Comparison of ENCODE assay signal across 8 cellular contexts in the genomic region with DNA sequence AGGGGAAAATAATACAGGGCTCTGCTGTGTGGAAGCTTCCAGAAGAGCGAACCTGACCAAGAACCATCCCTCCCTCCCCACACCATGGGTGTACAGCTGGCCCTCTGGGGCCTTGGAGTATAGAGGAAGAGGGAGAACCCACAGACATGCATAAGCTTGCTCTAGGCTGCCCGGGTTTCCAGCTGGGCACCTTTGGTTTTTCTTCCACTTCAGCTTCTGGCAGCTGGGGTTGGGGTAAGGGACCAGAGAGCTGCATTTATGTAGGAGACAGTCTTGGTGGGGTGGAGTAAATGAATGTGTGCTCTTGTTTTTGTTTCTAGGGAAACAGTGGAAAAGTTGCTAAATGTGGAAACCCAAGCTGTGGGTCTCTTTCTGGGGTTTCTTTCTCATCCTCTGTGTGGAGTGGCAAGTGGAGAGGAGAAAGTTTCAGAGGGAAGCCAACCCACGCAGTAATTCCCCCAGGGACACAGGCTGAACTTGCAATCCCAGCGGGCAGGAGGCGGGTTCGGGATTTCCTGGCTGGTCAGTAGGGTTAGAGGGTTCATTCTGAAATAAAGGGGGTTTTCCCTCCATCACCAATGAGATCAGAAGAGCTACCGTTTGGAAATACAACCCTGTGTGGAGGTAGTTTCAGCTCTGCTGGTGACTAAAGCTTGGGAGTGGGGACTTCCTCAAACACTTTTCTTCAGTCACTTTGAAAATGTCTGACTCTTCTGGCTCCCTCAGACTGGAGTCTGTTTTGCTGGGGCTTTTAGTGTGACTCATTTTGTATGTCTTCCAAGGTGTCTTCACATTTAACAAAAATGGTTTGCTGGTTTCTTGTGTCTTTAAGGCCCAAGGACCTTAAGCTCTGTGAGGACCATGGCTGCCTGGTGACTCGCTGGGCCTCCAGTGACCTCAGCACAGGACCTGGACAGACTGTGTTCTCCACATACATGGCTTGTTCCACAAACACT. TPM values are rescaled to one million over a fixed set of nuclear protein-coding genes. Genes with fewer than 3 reads are reported as not detected.
DNase-seq lines count a peak whose midpoint lies in the region; ATAC-seq, FAIRE-seq and TF ChIP-seq lines count a peak whose summit lies in the region.

No MANE protein-coding gene starts in this region.

- no peaks in the 10 kb centered on the region for H3K27me3 Mint-ChIP-seq in dendritic cell treated with granulocyte-macrophage colony-stimulating factor and Interleukin-4, amounts not matched to agents 40 ng/mL and 50 ng/mL, for 4 days

- H3K9me3 ChIP-seq in skeletal muscle satellite cell (replicated peaks; ENCODE audit: low read length), result no peaks in the 10 kb centered on the region

- peak overlapping the region; percentile 39 for H3K4me2 ChIP-seq in skeletal muscle satellite cell (ENCODE audit: low read length)

- peak; percentile 23 for FAIRE-seq in GM12891 (lab: Jason Lieb, UNC)

- TF ChIP-seq CTCF in NB4 (IDR thresholded peaks at IDR 0.05; ENCODE audit: low read depth, low read length), result no peak

- peaks cover 67% of the 10 kb centered on the region for H3K4me1 Mint-ChIP-seq in dendritic cell treated with granulocyte-macrophage colony-stimulating factor and Interleukin-4, amounts not matched to agents 40 ng/mL and 50 ng/mL, for 4 days (ENCODE audit: low read depth)

- TF ChIP-seq POLR2A in GM12891 (IDR thresholded peaks at IDR 0.05; ENCODE audit: low read depth, low read length) (no peak), NB4 (IDR thresholded peaks at IDR 0.05; ENCODE audit: extremely low read depth, insufficient read length) (no peak)

- H3K36me3 ChIP-seq in skeletal muscle satellite cell (ENCODE audit: insufficient read depth, low read length), result no peaks in the 10 kb centered on the region

- H3K9me3 Mint-ChIP-seq in dendritic cell treated with granulocyte-macrophage colony-stimulating factor and Interleukin-4, amounts not matched to agents 40 ng/mL and 50 ng/mL, for 4 days, result no peaks in the 10 kb centered on the region

- H3K4me3 Mint-ChIP-seq in dendritic cell treated with granulocyte-macrophage colony-stimulating factor and Interleukin-4, amounts not matched to agents 40 ng/mL and 50 ng/mL, for 4 days, result peak overlapping the region; percentile 24

- peaks cover 49% of the 10 kb centered on the region for H3K4me1 ChIP-seq in skeletal muscle satellite cell (ENCODE audit: control insufficient read depth, insufficient read depth, low read length)

- H3K36me3 Mint-ChIP-seq in dendritic cell treated with granulocyte-macrophage colony-stimulating factor and Interleukin-4, amounts not matched to agents 40 ng/mL and 50 ng/mL, for 4 days (ENCODE audit: low read depth), result no peaks in the 10 kb centered on the region

- no peaks in the 10 kb centered on the region for H3K27me3 ChIP-seq in skeletal muscle satellite cell (ENCODE audit: control insufficient read depth, insufficient read depth, low read length)

- intact Hi-C loops in dendritic cell treated with granulocyte-macrophage colony-stimulating factor and Interleukin-4, amounts not matched to agents 40 ng/mL and 50 ng/mL, for 4 days (cut with micrococcal nuclease), result no loop called here

- peak overlapping the region; percentile 94 for H3K27ac Mint-ChIP-seq in dendritic cell treated with granulocyte-macrophage colony-stimulating factor and Interleukin-4, amounts not matched to agents 40 ng/mL and 50 ng/mL, for 4 days

- DNase-seq in GM12891 (ENCODE audit: insufficient read length, low spot score) (no peak), NB4 (ENCODE audit: low read depth) (peak; percentile 96), left lobe of liver (ENCODE audit: low spot score) (no peak), T-helper 9 cell (no peak), cerebellar nuclear complex (lab: John Stamatoyannopoulos, UW) (no peak)

- ATAC-seq in GM21723 (IDR thresholded peaks at IDR 0.05; ENCODE audit: unreplicated experiment) (peak; percentile 51), left lobe of liver (no peak)

- peak overlapping the region; percentile 25 for H3K9ac ChIP-seq in skeletal muscle satellite cell (ENCODE audit: low read depth, low read length)

- H3K4me3 ChIP-seq in NB4 (ENCODE audit: low read depth, low read length), result peak overlapping the region; percentile 17
- no peak overlapping the region for H3K4me3 ChIP-seq in skeletal muscle satellite cell (ENCODE audit: low read length)

TF ChIP-seq in GM12891, 5 proteins besides CTCF, POLR2A, EP300 and RAD21:
- TF ChIP-seq POLR2AphosphoS5 (IDR thresholded peaks at IDR 0.05; ENCODE audit: low read depth, low read length), result no peak
- TF ChIP-seq SPI1 (IDR thresholded peaks at IDR 0.05; ENCODE audit: low read depth, low read length), result peak; percentile 88
- TF ChIP-seq POU2F2 (IDR thresholded peaks at IDR 0.05; ENCODE audit: low read depth, low read length), result peak; percentile 8; the same call in 1 of the 2 replicates
- peak; percentile 44 for TF ChIP-seq PAX5 (IDR thresholded peaks at IDR 0.05; ENCODE audit: insufficient read depth, low read length, severe bottlenecking)
- no peak for TF ChIP-seq TAF1 (IDR thresholded peaks at IDR 0.05; ENCODE audit: low read depth, low read length)

RNA-seq across cellular contexts. Expression of gene SRGN, which starts 22.2 kb away (rescaled TPM):
- 1,164 TPM for polyA plus RNA-seq in GM12891 (2012; ENCODE audit: low read depth, missing spikeins)
- 183 and 286 TPM in 2 replicates for total RNA-seq in skeletal muscle satellite cell (2012; rRNA removed)
- total RNA-seq in left lobe of liver, result 29.1 TPM

RNA-seq across cellular contexts. Expression of gene VPS26A, which starts 58.3 kb away (rescaled TPM):
- 19.7 TPM for polyA plus RNA-seq in GM12891 (2012; ENCODE audit: low read depth, missing spikeins)
- 19.0 and 32.7 TPM in 2 replicates for total RNA-seq in skeletal muscle satellite cell (2012; rRNA removed)
- total RNA-seq in left lobe of liver, result 15.1 TPM
